Comparison of ENCODE assay signal across 9 cellular contexts in the genomic region with DNA sequence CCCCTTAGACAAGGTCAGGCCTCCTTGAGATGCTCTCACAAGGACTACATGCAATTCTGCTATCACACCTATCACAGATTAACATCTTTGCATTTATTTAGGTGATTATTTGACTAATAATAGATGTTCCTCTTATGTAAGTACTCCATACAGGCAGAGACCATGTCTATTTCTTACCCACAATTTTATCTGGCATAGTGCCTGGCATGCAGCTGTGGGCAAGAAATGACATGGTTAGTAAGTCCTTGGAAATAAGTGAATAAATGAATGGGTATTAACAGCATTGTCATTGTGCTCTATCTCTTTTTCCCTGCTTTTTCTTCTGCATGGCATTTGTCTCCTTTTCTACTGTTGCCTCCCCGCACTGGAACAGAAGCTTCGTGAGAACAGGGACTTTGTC. TPM values are rescaled to one million over a fixed set of nuclear protein-coding genes. Genes with fewer than 3 reads are reported as not detected.
DNase-seq lines count a peak whose midpoint lies in the region; ATAC-seq and TF ChIP-seq lines count a peak whose summit lies in the region.
"Had no signal": no experiment of that assay in that cellular context is flagged by ENCODE, and none has a peak within 500 bp of the region (broad histone marks: within the 10 kb centered on the region; RNA-seq: fewer than 3 reads in every experiment).

No MANE protein-coding gene starts in this region.

- peaks cover 0 to 9% of the 10 kb centered on the region in 2 donors for H3K36me3 ChIP-seq in left lung
- H3K36me3 ChIP-seq in thoracic aorta, result no peaks in the 10 kb centered on the region
- H3K36me3 ChIP-seq in suprapubic skin, result no peaks in the 10 kb centered on the region

- TF ChIP-seq POLR2A in suprapubic skin (IDR thresholded peaks at IDR 0.05), result no peak

- H3K27me3 ChIP-seq in left lung (no peaks in the 10 kb centered on the region), thoracic aorta (replicated peaks; ENCODE audit: insufficient read depth) (no peaks in the 10 kb centered on the region), suprapubic skin (no peaks in the 10 kb centered on the region)

- CTCF ChIA-PET in activated naive CD4-positive, alpha-beta T cell treated with anti-CD3 and anti-CD28 coated beads, Interleukin-2, amount 10 ng/mL, durations not matched to agents 7 days and 5 days (lab: Charles Lee), result interaction anchor here (0.9 to 2.3 kb wide), 4 partner anchors 61 to 83 kb away, joined by 4 to 7 read pairs (median 5); partner anchors contain the start of gene IRF1
- CTCF ChIA-PET in activated CD4-positive, alpha-beta memory T cell treated with anti-CD3 and anti-CD28 coated beads, Interleukin-2, amount 10 ng/mL, durations not matched to agents 7 days and 5 days (lab: Charles Lee), result interaction anchor here (1.0 to 1.5 kb wide), 3 partner anchors 40 to 78 kb away, joined by 3 to 4 read pairs (median 3); no protein-coding TSS in a partner anchor

- H3K27ac ChIP-seq in left lung (peak overlapping the region; percentile 74 to 96), thoracic aorta (peak overlapping the region; percentile 33 to 73), suprapubic skin (no peak overlapping the region)

- ATAC-seq in left lung (no peak), thoracic aorta (ENCODE audit: insufficient number of reproducible peaks, low FRiP score, low read depth) (no peak)

- no peak overlapping the region for H3K4me3 Mint-ChIP-seq in activated naive CD4-positive, alpha-beta T cell treated with anti-CD3 and anti-CD28 coated beads, Interleukin-2, amount 10 ng/mL, durations not matched to agents 7 days and 5 days
- H3K4me3 Mint-ChIP-seq in activated CD4-positive, alpha-beta memory T cell treated with anti-CD3 and anti-CD28 coated beads, Interleukin-2, amount 10 ng/mL, durations not matched to agents 7 days and 5 days, result no peak overlapping the region
- H3K4me3 Mint-ChIP-seq: dendritic cell treated with granulocyte-macrophage colony-stimulating factor and Interleukin-4, amounts not matched to agents 40 ng/mL and 50 ng/mL, for 4 days had no signal

- no peaks in the 10 kb centered on the region for H3K9me3 Mint-ChIP-seq in activated naive CD4-positive, alpha-beta T cell treated with anti-CD3 and anti-CD28 coated beads, Interleukin-2, amount 10 ng/mL, durations not matched to agents 7 days and 5 days
- no peaks in the 10 kb centered on the region for H3K9me3 Mint-ChIP-seq in activated CD4-positive, alpha-beta memory T cell treated with anti-CD3 and anti-CD28 coated beads, Interleukin-2, amount 10 ng/mL, durations not matched to agents 7 days and 5 days
- H3K9me3 Mint-ChIP-seq: dendritic cell treated with granulocyte-macrophage colony-stimulating factor and Interleukin-4, amounts not matched to agents 40 ng/mL and 50 ng/mL, for 4 days had no signal

- TF ChIP-seq CTCF in left lung (IDR thresholded peaks at IDR 0.05) (no peak), thoracic aorta (IDR thresholded peaks at IDR 0.05) (no peak), suprapubic skin (IDR thresholded peaks at IDR 0.05) (no peak)

- no peak for DNase-seq in activated naive CD4-positive, alpha-beta T cell treated with anti-CD3 and anti-CD28 coated beads, Interleukin-2, amount 10 ng/mL, durations not matched to agents 7 days and 5 days
- no peak for DNase-seq in activated naive CD4-positive, alpha-beta T cell treated with anti-CD3 and anti-CD28 coated beads, Interleukin-2, amount 50 U/mL, for 16 hours
- DNase-seq in activated CD4-positive, alpha-beta memory T cell treated with anti-CD3 and anti-CD28 coated beads, Interleukin-2, amount 10 ng/mL, durations not matched to agents 7 days and 5 days, result no peak
- no peak for DNase-seq in left lung
- DNase-seq in thoracic aorta (ENCODE audit: low spot score), result no peak
- DNase-seq in NCI-H1694 treated with DMSO at 0.1 percent for 48 hours (lab: John Stamatoyannopoulos, UW), result no peak
- no peak for DNase-seq in suprapubic skin (ENCODE audit: low spot score in 2 of 2)
- no peak for DNase-seq in inferior parietal cortex (ENCODE audit: extremely low spot score)

- H3K4me1 Mint-ChIP-seq in activated naive CD4-positive, alpha-beta T cell treated with anti-CD3 and anti-CD28 coated beads, Interleukin-2, amount 10 ng/mL, durations not matched to agents 7 days and 5 days, result peaks cover 98% of the 10 kb centered on the region
- H3K4me1 Mint-ChIP-seq in activated CD4-positive, alpha-beta memory T cell treated with anti-CD3 and anti-CD28 coated beads, Interleukin-2, amount 10 ng/mL, durations not matched to agents 7 days and 5 days, result peaks cover 93% of the 10 kb centered on the region

- no peaks in the 10 kb centered on the region for H3K9me3 ChIP-seq in left lung
- H3K9me3 ChIP-seq in thoracic aorta, result no peaks in the 10 kb centered on the region
- H3K9me3 ChIP-seq in suprapubic skin, result no peaks in the 10 kb centered on the region

- POLR2A ChIA-PET in activated CD4-positive, alpha-beta memory T cell treated with anti-CD3 and anti-CD28 coated beads, Interleukin-2, amount 10 ng/mL, durations not matched to agents 7 days and 5 days (lab: Charles Lee), result interaction anchor here (3.1 to 6.2 kb wide), 4 partner anchors 38 to 77 kb away, joined by 12 to 123 read pairs (median 54); partner anchors contain the start of gene IRF1

- peak overlapping the region; percentile 90 for H3K27ac Mint-ChIP-seq in activated naive CD4-positive, alpha-beta T cell treated with anti-CD3 and anti-CD28 coated beads, Interleukin-2, amount 10 ng/mL, durations not matched to agents 7 days and 5 days
- H3K27ac Mint-ChIP-seq in activated CD4-positive, alpha-beta memory T cell treated with anti-CD3 and anti-CD28 coated beads, Interleukin-2, amount 10 ng/mL, durations not matched to agents 7 days and 5 days, result peak overlapping the region; percentile 91
- H3K27ac Mint-ChIP-seq: dendritic cell treated with granulocyte-macrophage colony-stimulating factor and Interleukin-4, amounts not matched to agents 40 ng/mL and 50 ng/mL, for 4 days had no signal

- peaks cover 50 to 100% of the 10 kb centered on the region in 2 donors for H3K4me1 ChIP-seq in left lung
- peaks cover 80 to 99% of the 10 kb centered on the region in 2 donors for H3K4me1 ChIP-seq in thoracic aorta (ENCODE audit: control insufficient read depth in 1 of 2, low read depth in 2 of 2)
- peaks cover 93% of the 10 kb centered on the region for H3K4me1 ChIP-seq in suprapubic skin

- no peak overlapping the region for H3K4me3 ChIP-seq in left lung
- H3K4me3 ChIP-seq in thoracic aorta, result no peak overlapping the region
- H3K4me3 ChIP-seq in suprapubic skin, result no peak overlapping the region

- intact Hi-C loops in left lung (cut with DNase I), result no loop called here

- TF ChIP-seq EP300 in suprapubic skin (IDR thresholded peaks at IDR 0.05), result no peak

- H3K36me3 Mint-ChIP-seq in activated naive CD4-positive, alpha-beta T cell treated with anti-CD3 and anti-CD28 coated beads, Interleukin-2, amount 10 ng/mL, durations not matched to agents 7 days and 5 days, result peaks cover 68% of the 10 kb centered on the region
- peaks cover 70% of the 10 kb centered on the region for H3K36me3 Mint-ChIP-seq in activated CD4-positive, alpha-beta memory T cell treated with anti-CD3 and anti-CD28 coated beads, Interleukin-2, amount 10 ng/mL, durations not matched to agents 7 days and 5 days (ENCODE audit: low read depth)

- WGBS in suprapubic skin, result 85% methylated on average over 2 of the region's 2 CpGs

- H3K27me3 Mint-ChIP-seq in activated naive CD4-positive, alpha-beta T cell treated with anti-CD3 and anti-CD28 coated beads, Interleukin-2, amount 10 ng/mL, durations not matched to agents 7 days and 5 days, result no peaks in the 10 kb centered on the region
- no peaks in the 10 kb centered on the region for H3K27me3 Mint-ChIP-seq in activated CD4-positive, alpha-beta memory T cell treated with anti-CD3 and anti-CD28 coated beads, Interleukin-2, amount 10 ng/mL, durations not matched to agents 7 days and 5 days
- H3K27me3 Mint-ChIP-seq: dendritic cell treated with granulocyte-macrophage colony-stimulating factor and Interleukin-4, amounts not matched to agents 40 ng/mL and 50 ng/mL, for 4 days had no signal

RNA-seq across cellular contexts. Expression of gene SLC22A5, which starts 49.4 kb away (rescaled TPM):
- 1 to 10 TPM; 2.7 to 3.3 TPM for total RNA-seq in activated CD4-positive, alpha-beta memory T cell treated with anti-CD3 and anti-CD28 coated beads, Interleukin-2, amount 10 ng/mL, durations not matched to agents 7 days and 5 days
- total RNA-seq in left lung, result 10 to 100 TPM in 1 of 2 donors, 1 to 10 TPM in 1; 9.5 to 10.4 TPM
- 10 to 100 TPM; 24.9 to 30.8 TPM for total RNA-seq in thoracic aorta
- total RNA-seq in suprapubic skin, result 10 to 100 TPM; 23.2 to 36.6 (median 26.3) TPM
